In genomic region chr16:30903002-30903401, GRCh38 we compare ENCODE assay signal across 2 cellular contexts.
TF ChIP-seq lines count a peak whose summit lies in the region.

No MANE protein-coding gene starts in this region.

TF ChIP-seq in SK-N-SH, 30 proteins besides CTCF, POLR2A, EP300 and RAD21 (continued from another document):
- TF ChIP-seq IRF3 (IDR thresholded peaks at IDR 0.05; ENCODE audit: low read depth, low read length) (no peak), NRF1 (IDR thresholded peaks at IDR 0.05; ENCODE audit: low read depth, low read length) (no peak), POLR2AphosphoS5 (IDR thresholded peaks at IDR 0.05; ENCODE audit: low read depth, low read length) (no peak), PBX3 (IDR thresholded peaks at IDR 0.05) (no peak)
- TF ChIP-seq, protein P1, sequence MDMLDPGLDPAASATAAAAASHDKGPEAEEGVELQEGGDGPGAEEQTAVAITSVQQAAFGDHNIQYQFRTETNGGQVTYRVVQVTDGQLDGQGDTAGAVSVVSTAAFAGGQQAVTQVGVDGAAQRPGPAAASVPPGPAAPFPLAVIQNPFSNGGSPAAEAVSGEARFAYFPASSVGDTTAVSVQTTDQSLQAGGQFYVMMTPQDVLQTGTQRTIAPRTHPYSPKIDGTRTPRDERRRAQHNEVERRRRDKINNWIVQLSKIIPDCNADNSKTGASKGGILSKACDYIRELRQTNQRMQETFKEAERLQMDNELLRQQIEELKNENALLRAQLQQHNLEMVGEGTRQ (IDR thresholded peaks at IDR 0.05; ENCODE audit: borderline replicate concordance, low read depth, low read length), result no peak

TF ChIP-seq in SK-N-SH treated with all-trans-retinoic acid at 6 μM for 48 hours, 23 proteins besides CTCF, POLR2A, EP300 and RAD21 (continued from another document):
- TF ChIP-seq, protein P2, sequence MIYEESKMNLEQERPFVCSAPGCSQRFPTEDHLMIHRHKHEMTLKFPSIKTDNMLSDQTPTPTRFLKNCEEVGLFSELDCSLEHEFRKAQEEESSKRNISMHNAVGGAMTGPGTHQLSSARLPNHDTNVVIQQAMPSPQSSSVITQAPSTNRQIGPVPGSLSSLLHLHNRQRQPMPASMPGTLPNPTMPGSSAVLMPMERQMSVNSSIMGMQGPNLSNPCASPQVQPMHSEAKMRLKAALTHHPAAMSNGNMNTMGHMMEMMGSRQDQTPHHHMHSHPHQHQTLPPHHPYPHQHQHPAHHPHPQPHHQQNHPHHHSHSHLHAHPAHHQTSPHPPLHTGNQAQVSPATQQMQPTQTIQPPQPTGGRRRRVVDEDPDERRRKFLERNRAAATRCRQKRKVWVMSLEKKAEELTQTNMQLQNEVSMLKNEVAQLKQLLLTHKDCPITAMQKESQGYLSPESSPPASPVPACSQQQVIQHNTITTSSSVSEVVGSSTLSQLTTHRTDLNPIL (CRISPR knock-in tag; IDR thresholded peaks at IDR 0.05; ENCODE audit: low read depth), result no peak
- TF ChIP-seq BACH2 (CRISPR knock-in tag; IDR thresholded peaks at IDR 0.05; ENCODE audit: borderline replicate concordance) (no peak), ESRRG (CRISPR knock-in tag; IDR thresholded peaks at IDR 0.05) (no peak), TOX (CRISPR knock-in tag; IDR thresholded peaks at IDR 0.05; ENCODE audit: borderline replicate concordance) (no peak), ISL1 (CRISPR knock-in tag; IDR thresholded peaks at IDR 0.05) (no peak), CSDC2 (CRISPR knock-in tag; IDR thresholded peaks at IDR 0.05) (no peak), ZNF8 (CRISPR knock-in tag; IDR thresholded peaks at IDR 0.05) (no peak)
- TF ChIP-seq, protein P3, sequence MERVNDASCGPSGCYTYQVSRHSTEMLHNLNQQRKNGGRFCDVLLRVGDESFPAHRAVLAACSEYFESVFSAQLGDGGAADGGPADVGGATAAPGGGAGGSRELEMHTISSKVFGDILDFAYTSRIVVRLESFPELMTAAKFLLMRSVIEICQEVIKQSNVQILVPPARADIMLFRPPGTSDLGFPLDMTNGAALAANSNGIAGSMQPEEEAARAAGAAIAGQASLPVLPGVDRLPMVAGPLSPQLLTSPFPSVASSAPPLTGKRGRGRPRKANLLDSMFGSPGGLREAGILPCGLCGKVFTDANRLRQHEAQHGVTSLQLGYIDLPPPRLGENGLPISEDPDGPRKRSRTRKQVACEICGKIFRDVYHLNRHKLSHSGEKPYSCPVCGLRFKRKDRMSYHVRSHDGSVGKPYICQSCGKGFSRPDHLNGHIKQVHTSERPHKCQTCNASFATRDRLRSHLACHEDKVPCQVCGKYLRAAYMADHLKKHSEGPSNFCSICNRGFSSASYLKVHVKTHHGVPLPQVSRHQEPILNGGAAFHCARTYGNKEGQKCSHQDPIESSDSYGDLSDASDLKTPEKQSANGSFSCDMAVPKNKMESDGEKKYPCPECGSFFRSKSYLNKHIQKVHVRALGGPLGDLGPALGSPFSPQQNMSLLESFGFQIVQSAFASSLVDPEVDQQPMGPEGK (CRISPR knock-in tag; IDR thresholded peaks at IDR 0.05; ENCODE audit: borderline replicate concordance), result no peak
